9 cellular contexts compared by ENCODE assay signal in the genomic region with DNA sequence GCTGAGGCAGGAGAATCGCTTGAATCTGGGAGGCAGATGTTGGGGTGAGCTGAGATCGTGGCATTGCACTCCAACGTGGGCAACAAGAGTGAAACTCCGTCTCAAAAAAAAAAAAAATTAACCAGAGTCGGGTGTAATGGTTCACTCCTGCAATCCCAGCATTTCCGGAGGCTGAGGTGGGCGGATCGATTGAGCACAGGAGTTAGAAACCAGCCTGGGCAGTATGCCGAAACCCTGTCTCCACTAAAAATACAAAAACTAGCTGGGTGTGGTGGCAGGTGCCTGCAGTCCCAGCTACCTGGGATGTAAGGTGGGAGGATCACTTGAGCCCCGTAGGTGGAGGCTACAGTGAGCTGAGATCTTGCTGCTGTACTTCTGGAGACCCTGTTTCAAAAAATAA. TPM values are rescaled to one million over a fixed set of nuclear protein-coding genes. Genes with fewer than 3 reads are reported as not detected.
DNase-seq lines count a peak whose midpoint lies in the region; TF ChIP-seq lines count a peak whose summit lies in the region.
"Had no signal": no experiment of that assay in that cellular context is flagged by ENCODE, and none has a peak within 500 bp of the region (broad histone marks: within the 10 kb centered on the region; RNA-seq: fewer than 3 reads in every experiment).

No MANE protein-coding gene starts in this region.

- H3K9me3 Mint-ChIP-seq in activated naive CD4-positive, alpha-beta T cell treated with anti-CD3 and anti-CD28 coated beads, Interleukin-2, amount 10 ng/mL, durations not matched to agents 7 days and 5 days: no peaks in the 10 kb centered on the region
- no peaks in the 10 kb centered on the region for H3K9me3 Mint-ChIP-seq in activated CD4-positive, alpha-beta memory T cell treated with anti-CD3 and anti-CD28 coated beads, Interleukin-2, amount 10 ng/mL, durations not matched to agents 7 days and 5 days
- no peaks in the 10 kb centered on the region for H3K9me3 Mint-ChIP-seq in type B pancreatic cell

- H3K4me1 Mint-ChIP-seq in activated naive CD4-positive, alpha-beta T cell treated with anti-CD3 and anti-CD28 coated beads, Interleukin-2, amount 10 ng/mL, durations not matched to agents 7 days and 5 days: peaks cover 41% of the 10 kb centered on the region
- peaks cover 46% of the 10 kb centered on the region for H3K4me1 Mint-ChIP-seq in activated CD4-positive, alpha-beta memory T cell treated with anti-CD3 and anti-CD28 coated beads, Interleukin-2, amount 10 ng/mL, durations not matched to agents 7 days and 5 days
- peaks cover 19% of the 10 kb centered on the region for H3K4me1 Mint-ChIP-seq in type B pancreatic cell (ENCODE audit: unreplicated experiment)

- POLR2A ChIA-PET in activated CD4-positive, alpha-beta memory T cell treated with anti-CD3 and anti-CD28 coated beads, Interleukin-2, amount 10 ng/mL, durations not matched to agents 7 days and 5 days (lab: Charles Lee): interaction anchor here (0.6 to 6.8 kb wide), 9 partner anchors 10 to 333 kb away, joined by 3 to 117 read pairs (median 5); partner anchors contain the start of genes RBX1, TOB2 and ZC3H7B

- no peaks in the 10 kb centered on the region for H3K9me3 ChIP-seq in iPS-15b (ENCODE audit: control insufficient read depth, insufficient read depth, low read length)
- H3K9me3 ChIP-seq: mucosa of descending colon had no signal

- CTCF ChIA-PET in activated naive CD4-positive, alpha-beta T cell treated with anti-CD3 and anti-CD28 coated beads, Interleukin-2, amount 10 ng/mL, durations not matched to agents 7 days and 5 days (lab: Charles Lee): no interaction called here
- CTCF ChIA-PET in activated CD4-positive, alpha-beta memory T cell treated with anti-CD3 and anti-CD28 coated beads, Interleukin-2, amount 10 ng/mL, durations not matched to agents 7 days and 5 days (lab: Charles Lee): interaction anchor here (0.7 to 1.4 kb wide), 3 partner anchors 17 to 362 kb away, joined by 3 to 4 read pairs (median 4); partner anchors contain the start of gene ZC3H7B

- no peak overlapping the region for H3K9ac ChIP-seq in iPS-15b (ENCODE audit: low read depth, low read length)

- H3K36me3 ChIP-seq in iPS-15b (ENCODE audit: control insufficient read depth, insufficient read depth, low read length): peaks cover 33% of the 10 kb centered on the region

- H3K27me3 ChIP-seq in iPS-15b (ENCODE audit: control insufficient read depth, insufficient read depth, low read length): no peaks in the 10 kb centered on the region

- H3K27ac Mint-ChIP-seq in activated naive CD4-positive, alpha-beta T cell treated with anti-CD3 and anti-CD28 coated beads, Interleukin-2, amount 10 ng/mL, durations not matched to agents 7 days and 5 days: peak overlapping the region; percentile 100
- peak overlapping the region; percentile 99 for H3K27ac Mint-ChIP-seq in activated CD4-positive, alpha-beta memory T cell treated with anti-CD3 and anti-CD28 coated beads, Interleukin-2, amount 10 ng/mL, durations not matched to agents 7 days and 5 days
- peak overlapping the region; percentile 98 for H3K27ac Mint-ChIP-seq in type B pancreatic cell

- no peaks in the 10 kb centered on the region for H3K4me1 ChIP-seq in iPS-15b (ENCODE audit: control insufficient read depth, insufficient read depth, low read length)

- peaks cover 24% of the 10 kb centered on the region for H3K36me3 Mint-ChIP-seq in activated naive CD4-positive, alpha-beta T cell treated with anti-CD3 and anti-CD28 coated beads, Interleukin-2, amount 10 ng/mL, durations not matched to agents 7 days and 5 days
- peaks cover 35% of the 10 kb centered on the region for H3K36me3 Mint-ChIP-seq in activated CD4-positive, alpha-beta memory T cell treated with anti-CD3 and anti-CD28 coated beads, Interleukin-2, amount 10 ng/mL, durations not matched to agents 7 days and 5 days (ENCODE audit: low read depth)
- peaks cover 8% of the 10 kb centered on the region for H3K36me3 Mint-ChIP-seq in type B pancreatic cell

- DNase-seq in activated naive CD4-positive, alpha-beta T cell treated with anti-CD3 and anti-CD28 coated beads, Interleukin-2, amount 10 ng/mL, durations not matched to agents 7 days and 5 days: no peak
- no peak for DNase-seq in activated naive CD4-positive, alpha-beta T cell (lab: John Stamatoyannopoulos, UW)
- DNase-seq in activated CD4-positive, alpha-beta memory T cell treated with anti-CD3 and anti-CD28 coated beads, Interleukin-2, amount 10 ng/mL, durations not matched to agents 7 days and 5 days: no peak
- DNase-seq in type B pancreatic cell (ENCODE audit: extremely low spot score, unreplicated experiment): no peak
- DNase-seq in DMS53 treated with DMSO at 0.1 percent for 48 hours (lab: John Stamatoyannopoulos, UW; ENCODE audit: unreplicated experiment): no peak
- DNase-seq in SHP77 (lab: John Stamatoyannopoulos, UW): no peak
- DNase-seq in GOT3 (lab: John Stamatoyannopoulos, UW): no peak
- DNase-seq: mucosa of descending colon had no signal

- no peaks in the 10 kb centered on the region for H3K27me3 Mint-ChIP-seq in activated naive CD4-positive, alpha-beta T cell treated with anti-CD3 and anti-CD28 coated beads, Interleukin-2, amount 10 ng/mL, durations not matched to agents 7 days and 5 days
- H3K27me3 Mint-ChIP-seq in activated CD4-positive, alpha-beta memory T cell treated with anti-CD3 and anti-CD28 coated beads, Interleukin-2, amount 10 ng/mL, durations not matched to agents 7 days and 5 days: no peaks in the 10 kb centered on the region
- no peaks in the 10 kb centered on the region for H3K27me3 Mint-ChIP-seq in type B pancreatic cell

- no peak for TF ChIP-seq CTCF in type B pancreatic cell (conservative IDR thresholded peaks at IDR 0.05)

- H3K4me3 ChIP-seq in iPS-15b (ENCODE audit: low read depth, low read length): peak overlapping the region; percentile 86
- H3K4me3 ChIP-seq: mucosa of descending colon had no signal

- peak overlapping the region; percentile 96 for H3K4me3 Mint-ChIP-seq in activated naive CD4-positive, alpha-beta T cell treated with anti-CD3 and anti-CD28 coated beads, Interleukin-2, amount 10 ng/mL, durations not matched to agents 7 days and 5 days
- peak overlapping the region; percentile 94 for H3K4me3 Mint-ChIP-seq in activated CD4-positive, alpha-beta memory T cell treated with anti-CD3 and anti-CD28 coated beads, Interleukin-2, amount 10 ng/mL, durations not matched to agents 7 days and 5 days
- H3K4me3 Mint-ChIP-seq in type B pancreatic cell: peak overlapping the region; percentile 98

RNA-seq across cellular contexts. Expression of gene RANGAP1, which starts 1.5 kb away (rescaled TPM):
- total RNA-seq in activated CD4-positive, alpha-beta memory T cell treated with anti-CD3 and anti-CD28 coated beads, Interleukin-2, amount 10 ng/mL, durations not matched to agents 7 days and 5 days: 10 to 100 TPM; 98.7 to 99.7 TPM
- total RNA-seq in type B pancreatic cell (ENCODE audit: low replicate concordance): 83.7 and 98.9 TPM in 2 replicates

RNA-seq across cellular contexts. Expression of gene ZC3H7B, which starts 16.9 kb away (rescaled TPM):
- total RNA-seq in activated CD4-positive, alpha-beta memory T cell treated with anti-CD3 and anti-CD28 coated beads, Interleukin-2, amount 10 ng/mL, durations not matched to agents 7 days and 5 days: 10 to 100 TPM; 41.7 to 42.1 TPM
- 74.3 and 76.2 TPM in 2 replicates for total RNA-seq in type B pancreatic cell (ENCODE audit: low replicate concordance)

RNA-seq across cellular contexts. Expression of gene CHADL, which starts 43.7 kb away (rescaled TPM):
- under 1 TPM; 0.18 TPM for total RNA-seq in activated CD4-positive, alpha-beta memory T cell treated with anti-CD3 and anti-CD28 coated beads, Interleukin-2, amount 10 ng/mL, durations not matched to agents 7 days and 5 days
- 1.1 and 1.4 TPM in 2 replicates for total RNA-seq in type B pancreatic cell (ENCODE audit: low replicate concordance)
